ENCODE assay signal across 18 cellular contexts in genomic region chr4:126777649-126778048, GRCh38.
DNase-seq lines count a peak whose midpoint lies in the region; ATAC-seq, FAIRE-seq and TF ChIP-seq lines count a peak whose summit lies in the region.
"Had no signal": no experiment of that assay in that cellular context is flagged by ENCODE, and none has a peak within 500 bp of the region (broad histone marks: within the 10 kb centered on the region; RNA-seq: fewer than 3 reads in every experiment).

No MANE protein-coding gene starts in this region.

- ATAC-seq in RWPE2 (ENCODE audit: low read depth) (peak; percentile 38; the same call in 1 of the 3 replicates), GM19395 (IDR thresholded peaks at IDR 0.05; ENCODE audit: unreplicated experiment) (no peak), HG02870 (IDR thresholded peaks at IDR 0.05; ENCODE audit: unreplicated experiment) (no peak)
- ATAC-seq: activated CD4-positive, alpha-beta T cell treated with anti-CD3 and anti-CD28 coated beads for 36 hours had no signal

- H3K9me1 ChIP-seq in endothelial cell of umbilical vein (replicated peaks; ENCODE audit: control insufficient read depth, extremely low read depth, insufficient read depth, low read length), result no peaks in the 10 kb centered on the region

- no peaks in the 10 kb centered on the region for H3K9me3 ChIP-seq in RWPE2 (ENCODE audit: severe bottlenecking)
- no peaks in the 10 kb centered on the region for H3K9me3 ChIP-seq in endothelial cell of umbilical vein (replicated peaks; ENCODE audit: control insufficient read depth, insufficient read depth, low read length)

- H3K36me3 ChIP-seq in RWPE2 (ENCODE audit: low read depth) (no peaks in the 10 kb centered on the region; the same call in 1 of the 2 replicates), endothelial cell of umbilical vein (ENCODE audit: control insufficient read depth in 2 of 2, extremely low read depth in 1 of 2, insufficient read depth in 2 of 2, low read length in 2 of 2) (no peaks in the 10 kb centered on the region)

- peak overlapping the region; percentile 57 for H2AFZ ChIP-seq in endothelial cell of umbilical vein (ENCODE audit: low read depth, low read length)

- POLR2A ChIA-PET in endothelial cell of umbilical vein (lab: Charles Lee), result no interaction called here

- dilution Hi-C loops in endothelial cell of umbilical vein (cut with MboI; ENCODE audit: extremely low pct_ligation_motif_present, low sequenced_read_pairs), result no loop called here

- H3K27ac ChIP-seq in RWPE2 (ENCODE audit: poor library complexity, severe bottlenecking) (peak overlapping the region; percentile 46), endothelial cell of umbilical vein (ENCODE audit: insufficient read depth, low read depth, low read length) (peak overlapping the region; percentile 66)
- H3K27ac ChIP-seq: C4-2B had no signal

- no peaks in the 10 kb centered on the region for H4K20me1 ChIP-seq in endothelial cell of umbilical vein (replicated peaks; ENCODE audit: control insufficient read depth, extremely low read depth, insufficient read depth, low read length)

- H3K27me3 ChIP-seq in RWPE2 (ENCODE audit: insufficient read depth, poor library complexity, severe bottlenecking) (no peaks in the 10 kb centered on the region), endothelial cell of umbilical vein (ENCODE audit: control insufficient read depth in 2 of 2, insufficient read depth in 2 of 2, low read length in 2 of 2) (no peaks in the 10 kb centered on the region)

- H3K4me3 ChIP-seq in RWPE2 (ENCODE audit: severe bottlenecking) (no peak overlapping the region), endothelial cell of umbilical vein (replicated peaks in 1 of 3; ENCODE audit: insufficient read depth in 1 of 3, low read depth in 1 of 3, low read length in 3 of 3) (no peak overlapping the region)

- H3K4me2 ChIP-seq in endothelial cell of umbilical vein (ENCODE audit: insufficient read depth, low read length), result peak overlapping the region; percentile 75

- no peak overlapping the region for H3K9ac ChIP-seq in endothelial cell of umbilical vein (replicated peaks; ENCODE audit: extremely low read depth, insufficient read depth, low read length)

- CTCF ChIA-PET in endothelial cell of umbilical vein (lab: Charles Lee), result no interaction called here

- BruUV-seq in endothelial cell of umbilical vein (replicated peaks; lab: Mats Ljungman, UMichigan), result no TSS peak

- no peak for TF ChIP-seq CTCF in RWPE2 (IDR thresholded peaks at IDR 0.05; ENCODE audit: poor library complexity, severe bottlenecking)
- no peak for TF ChIP-seq CTCF in endothelial cell of umbilical vein (IDR thresholded peaks at IDR 0.05; ENCODE audit: extremely low read depth in 1 of 2, insufficient read depth in 1 of 2, low read depth in 1 of 2, low read length in 2 of 2)

- H3K79me2 ChIP-seq in endothelial cell of umbilical vein (ENCODE audit: control insufficient read depth, insufficient read depth, low read length), result no peaks in the 10 kb centered on the region

- H3K4me1 ChIP-seq in RWPE2 (ENCODE audit: insufficient read depth, poor library complexity, severe bottlenecking) (peaks cover 11% of the 10 kb centered on the region), endothelial cell of umbilical vein (ENCODE audit: control insufficient read depth, extremely low read depth, insufficient read depth, low read length) (peaks cover 18% of the 10 kb centered on the region)

- FAIRE-seq in endothelial cell of umbilical vein (lab: Jason Lieb, UNC), result peak; percentile 38

- no peak for TF ChIP-seq POLR2A in endothelial cell of umbilical vein (IDR thresholded peaks at IDR 0.05; ENCODE audit: low read depth, low read length)

- peak; percentile 80 for DNase-seq in EL
- no peak for DNase-seq in RWPE2 (ENCODE audit: low spot score)
- peak; percentile 20 for DNase-seq in endothelial cell of umbilical vein (ENCODE audit: low read depth, low spot score)
- peak; percentile 75 for DNase-seq in myocyte (ENCODE audit: low read depth)
- DNase-seq in HuH-7.5 (ENCODE audit: low spot score), result no peak
- no peak for DNase-seq in SKM-1 (lab: John Stamatoyannopoulos, UW; ENCODE audit: unreplicated experiment)
- DNase-seq: activated CD4-positive, alpha-beta T cell treated with anti-CD3 and anti-CD28 coated beads for 36 hours; activated naive CD8-positive, alpha-beta T cell treated with anti-CD3 and anti-CD28 coated beads, Interleukin-2, amount 10 ng/mL, durations not matched to agents 7 days and 5 days; activated T-cell treated with anti-CD3 and anti-CD28 coated beads for 4 hours; glutamatergic neuron; islet precursor cell; KBM-7; NCI-H1436 treated with DMSO at 0.1 percent for 48 hours; NCI-H510A; stimulated activated CD4-positive, alpha-beta T cell treated with anti-CD3 and anti-CD28 coated beads, Interleukin-2, amount 100 ng/mL, for 24 hours had no signal

- intact Hi-C loops in endothelial cell of umbilical vein (cut with micrococcal nuclease), result loop anchor here (1.0 to 5.0 kb wide), 2 partner anchors 73 to 1460 kb away; no protein-coding TSS in a partner anchor

TF ChIP-seq in endothelial cell of umbilical vein, 7 proteins besides CTCF, POLR2A, EP300 and RAD21:
- no peak for TF ChIP-seq JUN (IDR thresholded peaks at IDR 0.05; ENCODE audit: borderline replicate concordance, insufficient read depth, insufficient read length, low read depth)
- no peak for TF ChIP-seq FOS (IDR thresholded peaks at IDR 0.05; ENCODE audit: borderline replicate concordance, insufficient read depth, low read length)
- no peak for TF ChIP-seq GATA2 (IDR thresholded peaks at IDR 0.05; ENCODE audit: insufficient read depth, insufficient read length, low read depth, low read length)
- no peak for TF ChIP-seq POLR2AphosphoS5 (IDR thresholded peaks at IDR 0.05; ENCODE audit: insufficient read depth, low read depth, low read length)
- no peak for TF ChIP-seq MAX (IDR thresholded peaks at IDR 0.05; ENCODE audit: insufficient read depth, insufficient read length)
- no peak for TF ChIP-seq EZH2 (IDR thresholded peaks at IDR 0.05; ENCODE audit: borderline replicate concordance, low read depth, low read length, severe bottlenecking)
- TF ChIP-seq MYC (IDR thresholded peaks at IDR 0.05; ENCODE audit: low read depth, low read length), result no peak

Comparison
In these comparisons a context has a peak if more than half of its experiments do, and no peak if none do; other contexts are left out.
1. DNase-seq: peak in EL (single experiment), endothelial cell of umbilical vein (single experiment) and myocyte (single experiment); none in RWPE2 (single experiment), HuH-7.5 (single experiment) and SKM-1 (single experiment).